8 cellular contexts compared by ENCODE assay signal in the genomic region with DNA sequence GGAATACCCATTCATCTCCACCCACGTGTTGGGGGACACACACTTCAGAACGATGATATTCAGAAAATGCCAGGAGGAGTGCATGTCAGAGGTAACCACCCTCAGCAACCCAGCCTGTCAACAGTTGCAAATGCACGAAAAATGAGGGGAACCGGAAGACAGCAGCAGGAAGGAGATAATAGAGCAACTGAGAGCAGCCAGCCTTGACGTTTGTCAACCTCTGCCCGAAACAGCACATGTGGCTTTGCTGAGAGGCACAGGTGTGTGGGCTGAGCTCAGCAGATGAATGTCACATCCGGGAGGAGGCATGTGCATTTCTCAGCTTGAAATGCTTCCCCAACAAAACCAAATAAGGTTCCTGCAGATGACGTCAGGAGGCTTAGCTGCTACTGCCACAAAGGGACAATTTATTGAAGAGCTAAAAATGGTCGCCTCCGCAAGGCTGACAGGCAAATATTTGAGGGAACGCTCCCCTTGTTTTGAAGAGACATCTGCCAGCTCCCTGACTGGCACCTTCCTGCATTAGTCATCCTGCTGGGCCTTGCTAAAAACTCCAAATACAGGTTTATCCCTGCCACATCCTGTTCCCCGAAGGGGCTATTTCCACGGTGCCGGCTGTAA.
DNase-seq lines count a peak whose midpoint lies in the region; ATAC-seq, FAIRE-seq and TF ChIP-seq lines count a peak whose summit lies in the region.

No MANE protein-coding gene starts in this region.

- H3K27me3 Mint-ChIP-seq in endothelial cell (ENCODE audit: unreplicated experiment), result peaks cover 8% of the 10 kb centered on the region

- no peaks in the 10 kb centered on the region for H3K9me3 Mint-ChIP-seq in endothelial cell (ENCODE audit: unreplicated experiment)

- FAIRE-seq in HTR-8/SVneo (lab: Jason Lieb, UNC), result no peak

- peak; percentile 50 for DNase-seq in DMS153 treated with DMSO at 0.1 percent for 48 hours (lab: John Stamatoyannopoulos, UW; ENCODE audit: unreplicated experiment)
- DNase-seq in HTR-8/SVneo (ENCODE audit: insufficient read length, low spot score), result peak; percentile 14
- peak; percentile 58 for DNase-seq in activated CD4-positive, CD25-positive, alpha-beta regulatory T cell treated with anti-CD3 and anti-CD28 coated beads, Interleukin-2, amount 50 U/mL, for 16 hours (ENCODE audit: low read depth, low spot score)
- DNase-seq in endothelial cell (ENCODE audit: low spot score), result peak; percentile 23
- peak; percentile 69 to 76 for DNase-seq in stimulated activated CD8-positive, alpha-beta memory T cell treated with anti-CD3 and anti-CD28 coated beads, Interleukin-15, amount 100 ng/mL, for 48 hours (ENCODE audit: low read depth in 2 of 2)
- DNase-seq in medulla oblongata (ENCODE audit: extremely low spot score), result no peak
- no peak for DNase-seq in LoVo (ENCODE audit: low spot score)

- H3K4me3 Mint-ChIP-seq in endothelial cell (ENCODE audit: unreplicated experiment), result no peak overlapping the region

- no peak for TF ChIP-seq CTCF in endothelial cell (IDR thresholded peaks at IDR 0.05; ENCODE audit: unreplicated experiment)

- peak; percentile 100 for ATAC-seq in GM21360 (IDR thresholded peaks at IDR 0.05; ENCODE audit: unreplicated experiment)

- H3K27ac Mint-ChIP-seq in endothelial cell (ENCODE audit: unreplicated experiment), result peak overlapping the region; percentile 88

- peaks cover 22% of the 10 kb centered on the region for H3K4me1 Mint-ChIP-seq in endothelial cell (ENCODE audit: unreplicated experiment)

- peaks cover 3% of the 10 kb centered on the region for H3K36me3 Mint-ChIP-seq in endothelial cell (ENCODE audit: low read depth, unreplicated experiment)

Comparison
In these comparisons a context has a peak if more than half of its experiments do, and no peak if none do; other contexts are left out.
1. DNase-seq: peak in DMS153 treated with DMSO at 0.1 percent for 48 hours (single experiment), HTR-8/SVneo (single experiment), activated CD4-positive, CD25-positive, alpha-beta regulatory T cell treated with anti-CD3 and anti-CD28 coated beads, Interleukin-2, amount 50 U/mL, for 16 hours (single experiment), endothelial cell (single experiment) and stimulated activated CD8-positive, alpha-beta memory T cell treated with anti-CD3 and anti-CD28 coated beads, Interleukin-15, amount 100 ng/mL, for 48 hours (2 of 2); none in medulla oblongata (single experiment) and LoVo (single experiment).